Comparison of ENCODE assay signal across 10 cellular contexts in genomic region chr15:31393441-31394091, GRCh38.
A peak's percentile ranks its signal among the peaks of the same experiment; 100 is the strongest.
DNase-seq lines count a peak whose midpoint lies in the region; ATAC-seq and TF ChIP-seq lines count a peak whose summit lies in the region.
"Had no signal": no experiment of that assay in that cellular context is flagged by ENCODE, and none has a peak within 500 bp of the region (broad histone marks: within the 10 kb centered on the region; RNA-seq: fewer than 3 reads in every experiment).

No MANE protein-coding gene starts in this region.

- peaks cover 29% of the 10 kb centered on the region for H3K27me3 ChIP-seq in iPS-18a (ENCODE audit: control insufficient read depth, insufficient read depth, low read length)
- no peaks in the 10 kb centered on the region for H3K27me3 ChIP-seq in tibial artery
- H3K27me3 ChIP-seq: heart left ventricle had no signal

- peaks cover 2% of the 10 kb centered on the region for H3K27me3 Mint-ChIP-seq in activated naive CD4-positive, alpha-beta T cell treated with anti-CD3 and anti-CD28 coated beads for 36 hours (ENCODE audit: low read depth)
- peaks cover 35% of the 10 kb centered on the region for H3K27me3 Mint-ChIP-seq in WTC11 (ENCODE audit: low read depth)

- H3K4me1 ChIP-seq in iPS-18a (ENCODE audit: control insufficient read depth, low read depth, low read length): peaks cover 9% of the 10 kb centered on the region
- H3K4me1 ChIP-seq in tibial artery: peaks cover 0 to 49% (median 34%) of the 10 kb centered on the region in 4 donors

- H3K36me3 Mint-ChIP-seq in activated naive CD4-positive, alpha-beta T cell treated with anti-CD3 and anti-CD28 coated beads for 36 hours (ENCODE audit: low read depth): no peaks in the 10 kb centered on the region
- H3K36me3 Mint-ChIP-seq in activated naive CD4-positive, alpha-beta T cell treated with anti-CD3 and anti-CD28 coated beads, Interleukin-2, amount 50 U/mL, for 72 hours: peaks cover 0 to 15% of the 10 kb centered on the region in 2 donors
- H3K36me3 Mint-ChIP-seq in WTC11: peaks cover 7% of the 10 kb centered on the region

- H3K4me3 ChIP-seq in iPS-18a (ENCODE audit: low read length) (peak overlapping the region; percentile 71), tibial artery (peak overlapping the region; percentile 80 to 85)

- POLR2A ChIA-PET in WTC11 (lab: Charles Lee): no interaction called here

- DNase-seq in activated naive CD4-positive, alpha-beta T cell treated with anti-CD3 and anti-CD28 coated beads for 36 hours: no peak
- DNase-seq in activated naive CD4-positive, alpha-beta T cell treated with anti-CD3 and anti-CD28 coated beads, Interleukin-2, amount 50 U/mL, for 72 hours (ENCODE audit: low spot score in 2 of 2): no peak
- DNase-seq in WTC11 (ENCODE audit: low spot score) (no peak), tibial artery (no peak), SHP77 treated with DMSO at 0.1 percent for 48 hours (lab: John Stamatoyannopoulos, UW) (no peak), globus pallidus (ENCODE audit: low spot score) (no peak)
- DNase-seq: activated naive CD4-positive, alpha-beta T cell treated with anti-CD3 and anti-CD28 coated beads, Interleukin-2, amount 50 U/mL, for 16 hours had no signal

- ATAC-seq in activated naive CD4-positive, alpha-beta T cell treated with anti-CD3 and anti-CD28 coated beads, Interleukin-2, amount 50 U/mL, for 72 hours: no peak
- no peak for ATAC-seq in WTC11
- ATAC-seq in activated CD4-positive, CD25-positive, alpha-beta regulatory T cell treated with anti-CD3 and anti-CD28 coated beads, Interleukin-2, amount 50 U/mL, for 24 hours: no peak

- intact Hi-C loops in activated naive CD4-positive, alpha-beta T cell treated with anti-CD3 and anti-CD28 coated beads for 36 hours (cut with micrococcal nuclease): no loop called here
- intact Hi-C loops in tibial artery (cut with DNase I; ENCODE audit: low total_unique reads): no loop called here

- peaks cover 27% of the 10 kb centered on the region for H3K4me1 Mint-ChIP-seq in activated naive CD4-positive, alpha-beta T cell treated with anti-CD3 and anti-CD28 coated beads for 36 hours (ENCODE audit: low read depth)
- H3K4me1 Mint-ChIP-seq in WTC11: peaks cover 33% of the 10 kb centered on the region

- no peak overlapping the region for H3K27ac Mint-ChIP-seq in activated naive CD4-positive, alpha-beta T cell treated with anti-CD3 and anti-CD28 coated beads for 36 hours
- H3K27ac Mint-ChIP-seq in activated naive CD4-positive, alpha-beta T cell treated with anti-CD3 and anti-CD28 coated beads, Interleukin-2, amount 50 U/mL, for 72 hours: peak overlapping the region in 1 of 2 donors; percentile 85
- H3K27ac Mint-ChIP-seq in WTC11: no peak overlapping the region

- peak overlapping the region; percentile 57 for H3K4me3 Mint-ChIP-seq in activated naive CD4-positive, alpha-beta T cell treated with anti-CD3 and anti-CD28 coated beads for 36 hours
- H3K4me3 Mint-ChIP-seq in WTC11: peak overlapping the region; percentile 83

- peaks cover 14% of the 10 kb centered on the region for H3K9me3 Mint-ChIP-seq in activated naive CD4-positive, alpha-beta T cell treated with anti-CD3 and anti-CD28 coated beads for 36 hours
- peaks cover 0 to 16% of the 10 kb centered on the region in 2 donors for H3K9me3 Mint-ChIP-seq in activated naive CD4-positive, alpha-beta T cell treated with anti-CD3 and anti-CD28 coated beads, Interleukin-2, amount 50 U/mL, for 72 hours
- peaks cover 15% of the 10 kb centered on the region for H3K9me3 Mint-ChIP-seq in WTC11

- no peaks in the 10 kb centered on the region for H3K36me3 ChIP-seq in iPS-18a (ENCODE audit: control insufficient read depth, low read depth, low read length)
- H3K36me3 ChIP-seq in tibial artery: no peaks in the 10 kb centered on the region
- H3K36me3 ChIP-seq: heart left ventricle had no signal

- H3K9ac ChIP-seq in iPS-18a (ENCODE audit: low read length): no peak overlapping the region

- no peak overlapping the region for H3K27ac ChIP-seq in iPS-18a (ENCODE audit: low read length)
- H3K27ac ChIP-seq in tibial artery: peak overlapping the region in 1 of 2 donors; percentile 99

- CTCF ChIA-PET in activated naive CD4-positive, alpha-beta T cell treated with anti-CD3 and anti-CD28 coated beads for 36 hours (lab: Charles Lee): no interaction called here
- CTCF ChIA-PET in WTC11 (lab: Charles Lee): no interaction called here

- TF ChIP-seq CTCF in WTC11 (IDR thresholded peaks at IDR 0.05) (no peak), tibial artery (IDR thresholded peaks at IDR 0.05) (no peak)

- H3K9me3 ChIP-seq in iPS-18a (ENCODE audit: control insufficient read depth, low read depth, low read length) (no peaks in the 10 kb centered on the region), tibial artery (peaks cover 0 to 6% (median 0%) of the 10 kb centered on the region in 3 donors)

TF ChIP-seq in WTC11, 78 proteins besides CTCF, POLR2A, EP300 and RAD21:
- no peak for TF ChIP-seq PREB (CRISPR knock-in tag; IDR thresholded peaks at IDR 0.05; ENCODE audit: borderline replicate concordance)
- TF ChIP-seq NR2C2 (CRISPR knock-in tag; IDR thresholded peaks at IDR 0.05): no peak
- no peak for TF ChIP-seq NFE2L1 (CRISPR knock-in tag; IDR thresholded peaks at IDR 0.05)
- TF ChIP-seq ZNF423 (CRISPR knock-in tag; IDR thresholded peaks at IDR 0.05): peak; percentile 34; the same call in 1 of the 2 replicates
- TF ChIP-seq ZNF263 (CRISPR knock-in tag; IDR thresholded peaks at IDR 0.05; ENCODE audit: low read depth): 0 out of 2 replicates have a peak, but pooled peaks have one; percentile 19
- TF ChIP-seq ZBTB43 (CRISPR knock-in tag; IDR thresholded peaks at IDR 0.05): no peak
